Comparison of ENCODE assay signal across 8 cellular contexts in genomic region chr15:60479711-60480110, GRCh38. TPM values are rescaled to one million over a fixed set of nuclear protein-coding genes. Genes with fewer than 3 reads are reported as not detected.
DNase-seq lines count a peak whose midpoint lies in the region; ATAC-seq, FAIRE-seq and TF ChIP-seq lines count a peak whose summit lies in the region.

No MANE protein-coding gene starts in this region.

- peak overlapping the region; percentile 65 to 94 (median 81) for H3K4me3 ChIP-seq in Peyer's patch
- H3K4me3 ChIP-seq in endothelial cell of umbilical vein (replicated peaks in 1 of 3; ENCODE audit: insufficient read depth in 1 of 3, low read depth in 1 of 3, low read length in 3 of 3) = peak overlapping the region in 1 of 3 experiments; percentile 45
- H3K4me3 ChIP-seq in prostate gland = peak overlapping the region; percentile 75 to 84

- no peak for FAIRE-seq in endothelial cell of umbilical vein (lab: Jason Lieb, UNC)

- CTCF ChIA-PET in endothelial cell of umbilical vein (lab: Charles Lee) = no interaction called here

- peak overlapping the region; percentile 46 for H3K4me2 ChIP-seq in endothelial cell of umbilical vein (ENCODE audit: insufficient read depth, low read length)

- H3K27me3 ChIP-seq in Peyer's patch (no peaks in the 10 kb centered on the region), endothelial cell of umbilical vein (ENCODE audit: control insufficient read depth in 2 of 2, insufficient read depth in 2 of 2, low read length in 2 of 2) (no peaks in the 10 kb centered on the region), prostate gland (replicated peaks; ENCODE audit: insufficient read depth) (no peaks in the 10 kb centered on the region)

- H3K9ac ChIP-seq in endothelial cell of umbilical vein (replicated peaks; ENCODE audit: extremely low read depth, insufficient read depth, low read length) = no peak overlapping the region

- TF ChIP-seq CTCF in Peyer's patch (IDR thresholded peaks at IDR 0.05) (no peak), endothelial cell of umbilical vein (IDR thresholded peaks at IDR 0.05; ENCODE audit: extremely low read depth in 1 of 2, insufficient read depth in 1 of 2, low read depth in 1 of 2, low read length in 2 of 2) (no peak), prostate gland (IDR thresholded peaks at IDR 0.05) (no peak)

- WGBS in prostate gland = 54% methylated on average over 5 of the region's 5 CpGs

- no peak for TF ChIP-seq POLR2A in Peyer's patch (IDR thresholded peaks at IDR 0.05)
- TF ChIP-seq POLR2A in endothelial cell of umbilical vein (IDR thresholded peaks at IDR 0.05; ENCODE audit: low read depth, low read length) = no peak
- no peak for TF ChIP-seq POLR2A in prostate gland (IDR thresholded peaks at IDR 0.05)

- peaks cover 30% of the 10 kb centered on the region for H3K79me2 ChIP-seq in endothelial cell of umbilical vein (ENCODE audit: control insufficient read depth, insufficient read depth, low read length)

- H3K27ac ChIP-seq in Peyer's patch = peak overlapping the region; percentile 88 to 97 (median 94)
- H3K27ac ChIP-seq in endothelial cell of umbilical vein (ENCODE audit: insufficient read depth, low read depth, low read length) = peak overlapping the region; percentile 89
- H3K27ac ChIP-seq in prostate gland = peak overlapping the region; percentile 95 to 96

- POLR2A ChIA-PET in endothelial cell of umbilical vein (lab: Charles Lee) = no interaction called here

- H3K36me3 ChIP-seq in Peyer's patch (peaks cover 0 to 3% (median 0%) of the 10 kb centered on the region in 3 donors), endothelial cell of umbilical vein (ENCODE audit: control insufficient read depth in 2 of 2, extremely low read depth in 1 of 2, insufficient read depth in 2 of 2, low read length in 2 of 2) (peaks cover 0 to 2% of the 10 kb centered on the region in 2 experiments), prostate gland (no peaks in the 10 kb centered on the region)

- DNase-seq in Peyer's patch = no peak
- DNase-seq in endothelial cell of umbilical vein (ENCODE audit: low read depth, low spot score) = no peak
- no peak for DNase-seq in prostate gland (ENCODE audit: low spot score)
- no peak for DNase-seq in superior temporal gyrus (ENCODE audit: extremely low spot score)
- no peak for DNase-seq in 8988T
- DNase-seq in posterior cingulate gyrus = no peak

- H2AFZ ChIP-seq in endothelial cell of umbilical vein (ENCODE audit: low read depth, low read length) = peak overlapping the region; percentile 32

- no TSS peak for BruUV-seq in endothelial cell of umbilical vein (replicated peaks; lab: Mats Ljungman, UMichigan)

- intact Hi-C loops in endothelial cell of umbilical vein (cut with micrococcal nuclease) = loop anchor here (1.0 to 5.0 kb wide), 6 partner anchors 8 to 792 kb away; partner anchors contain the start of gene BNIP2
- intact Hi-C loops in prostate gland (cut with DNase I) = no loop called here
- intact Hi-C loops in posterior cingulate gyrus (cut with DNase I) = no loop called here

- peak; percentile 11 for ATAC-seq in GM18498 (IDR thresholded peaks at IDR 0.05; ENCODE audit: unreplicated experiment)
- no peak for ATAC-seq in GM21423 (IDR thresholded peaks at IDR 0.05; ENCODE audit: unreplicated experiment)

- H3K9me3 ChIP-seq in Peyer's patch (no peaks in the 10 kb centered on the region), endothelial cell of umbilical vein (replicated peaks; ENCODE audit: control insufficient read depth, insufficient read depth, low read length) (no peaks in the 10 kb centered on the region), prostate gland (no peaks in the 10 kb centered on the region)

- H3K4me1 ChIP-seq in Peyer's patch = peaks cover 0 to 32% (median 5%) of the 10 kb centered on the region in 4 donors
- H3K4me1 ChIP-seq in endothelial cell of umbilical vein (ENCODE audit: control insufficient read depth, extremely low read depth, insufficient read depth, low read length) = peaks cover 26% of the 10 kb centered on the region
- H3K4me1 ChIP-seq in prostate gland (replicated peaks) = peaks cover 10% of the 10 kb centered on the region

- dilution Hi-C loops in endothelial cell of umbilical vein (cut with MboI; ENCODE audit: extremely low pct_ligation_motif_present, low sequenced_read_pairs) = no loop called here

- no peaks in the 10 kb centered on the region for H4K20me1 ChIP-seq in endothelial cell of umbilical vein (replicated peaks; ENCODE audit: control insufficient read depth, extremely low read depth, insufficient read depth, low read length)

- no peaks in the 10 kb centered on the region for H3K9me1 ChIP-seq in endothelial cell of umbilical vein (replicated peaks; ENCODE audit: control insufficient read depth, extremely low read depth, insufficient read depth, low read length)

TF ChIP-seq in endothelial cell of umbilical vein, 7 proteins besides CTCF, POLR2A, EP300 and RAD21:
- TF ChIP-seq, protein P1, sequence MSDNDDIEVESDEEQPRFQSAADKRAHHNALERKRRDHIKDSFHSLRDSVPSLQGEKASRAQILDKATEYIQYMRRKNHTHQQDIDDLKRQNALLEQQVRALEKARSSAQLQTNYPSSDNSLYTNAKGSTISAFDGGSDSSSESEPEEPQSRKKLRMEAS (IDR thresholded peaks at IDR 0.05; ENCODE audit: insufficient read depth, insufficient read length) = no peak
- no peak for TF ChIP-seq MYC (IDR thresholded peaks at IDR 0.05; ENCODE audit: low read depth, low read length)
- no peak for TF ChIP-seq EZH2 (IDR thresholded peaks at IDR 0.05; ENCODE audit: borderline replicate concordance, low read depth, low read length, severe bottlenecking)
- TF ChIP-seq JUN (IDR thresholded peaks at IDR 0.05; ENCODE audit: borderline replicate concordance, insufficient read depth, insufficient read length, low read depth) = no peak
- no peak for TF ChIP-seq FOS (IDR thresholded peaks at IDR 0.05; ENCODE audit: borderline replicate concordance, insufficient read depth, low read length)
- TF ChIP-seq POLR2AphosphoS5 (IDR thresholded peaks at IDR 0.05; ENCODE audit: insufficient read depth, low read depth, low read length) = no peak
- no peak for TF ChIP-seq GATA2 (IDR thresholded peaks at IDR 0.05; ENCODE audit: insufficient read depth, insufficient read length, low read depth, low read length)

RNA-seq across cellular contexts. Expression of gene ICE2, which starts 0.8 kb away (rescaled TPM):
- total RNA-seq in Peyer's patch (10 to 100 TPM; 14.7 to 27.2 (median 19.6) TPM), endothelial cell of umbilical vein (50.9 and 57.0 TPM in 2 replicates), prostate gland (10 to 100 TPM; 33.0 to 34.5 TPM)
- polyA plus RNA-seq in endothelial cell of umbilical vein = 21.8 and 22.1 TPM in 2 replicates
- polyA plus RNA-seq in endothelial cell of umbilical vein (2011; cell fraction: cytosol; rRNA removed) = 20.2 and 21.9 TPM in 2 replicates
- 43.4 and 43.7 TPM in 2 replicates for polyA plus RNA-seq in endothelial cell of umbilical vein (2011; cell fraction: nucleus; rRNA removed)
- polyA plus RNA-seq in endothelial cell of umbilical vein (2012) = 24.5 and 43.3 TPM in 2 replicates
- 36.5 and 40.6 TPM in 2 replicates for polyA minus RNA-seq in endothelial cell of umbilical vein
- 32.6 TPM for polyA minus RNA-seq in endothelial cell of umbilical vein (2011; cell fraction: cytosol; rRNA and poly(A)+ RNA removed)
- polyA minus RNA-seq in endothelial cell of umbilical vein (2011; cell fraction: nucleus; rRNA and poly(A)+ RNA removed) = 58.6 and 71.2 TPM in 2 replicates
